In the genomic region with DNA sequence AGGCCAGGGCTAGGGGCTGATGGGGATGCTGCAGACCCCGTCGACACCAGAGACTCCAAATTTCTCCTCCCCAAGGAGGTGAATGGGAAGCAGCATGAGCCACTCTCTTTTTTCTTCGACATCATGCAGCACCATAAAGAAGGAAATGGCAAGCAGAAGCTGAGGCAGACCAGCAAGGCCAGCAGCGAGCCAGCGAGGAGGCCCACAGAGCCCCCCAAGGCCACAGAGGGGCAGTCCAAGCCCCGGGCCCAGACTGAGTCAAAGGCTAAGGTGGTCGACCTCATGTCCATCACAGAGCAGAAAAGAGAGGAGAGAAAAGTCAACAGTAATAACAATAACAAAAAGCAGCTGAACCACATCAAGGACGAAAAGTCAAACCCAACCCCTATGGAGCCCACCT, we compare ENCODE assay signal across 21 cellular contexts.
"Had no signal": no experiment of that assay in that cellular context is flagged by ENCODE, and none has a peak within 500 bp of the region (broad histone marks: within the 10 kb centered on the region; RNA-seq: fewer than 3 reads in every experiment).

No MANE protein-coding gene starts in this region.

- H3K27ac Mint-ChIP-seq: activated CD4-positive, alpha-beta memory T cell treated with anti-CD3 and anti-CD28 coated beads, Interleukin-2, amount 10 ng/mL, durations not matched to agents 7 days and 5 days; activated naive CD8-positive, alpha-beta T cell treated with anti-CD3 and anti-CD28 coated beads, Interleukin-2, amount 50 U/mL, for 24 hours; endodermal cell; type B pancreatic cell had no signal

- H3K4me3 Mint-ChIP-seq: activated CD4-positive, alpha-beta memory T cell treated with anti-CD3 and anti-CD28 coated beads, Interleukin-2, amount 10 ng/mL, durations not matched to agents 7 days and 5 days; activated CD4-positive, alpha-beta T cell treated with anti-CD3 and anti-CD28 coated beads for 36 hours; activated naive CD8-positive, alpha-beta T cell treated with anti-CD3 and anti-CD28 coated beads, Interleukin-2, amount 50 U/mL, for 24 hours; endodermal cell; naive thymus-derived CD4-positive, alpha-beta T cell; type B pancreatic cell had no signal

- FAIRE-seq: bronchial epithelial cell had no signal

- H3K27me3 ChIP-seq: dorsolateral prefrontal cortex, gastroesophageal sphincter, neutrophil, suprapubic skin had no signal

- H3K27ac ChIP-seq: gastroesophageal sphincter, neutrophil, suprapubic skin, VCaP had no signal

- H3K9me3 Mint-ChIP-seq: activated CD4-positive, alpha-beta memory T cell treated with anti-CD3 and anti-CD28 coated beads, Interleukin-2, amount 10 ng/mL, durations not matched to agents 7 days and 5 days; activated naive CD8-positive, alpha-beta T cell treated with anti-CD3 and anti-CD28 coated beads, Interleukin-2, amount 50 U/mL, for 24 hours; endodermal cell; naive thymus-derived CD4-positive, alpha-beta T cell; type B pancreatic cell had no signal

- H3K4me3 ChIP-seq: dorsolateral prefrontal cortex, gastroesophageal sphincter, lung, mucosa of descending colon, suprapubic skin had no signal

- ATAC-seq: activated CD4-positive, alpha-beta T cell treated with anti-CD3 and anti-CD28 coated beads for 36 hours; activated naive CD8-positive, alpha-beta T cell treated with anti-CD3 and anti-CD28 coated beads, Interleukin-2, amount 50 U/mL, for 24 hours; gastroesophageal sphincter; left cardiac atrium; mucosa of descending colon; naive thymus-derived CD4-positive, alpha-beta T cell; SK-N-SH treated with all-trans-retinoic acid at 6 μM for 48 hours had no signal

- H3K9me3 ChIP-seq: gastroesophageal sphincter, mucosa of descending colon, neutrophil, suprapubic skin had no signal

- H3K27me3 Mint-ChIP-seq: activated CD4-positive, alpha-beta memory T cell treated with anti-CD3 and anti-CD28 coated beads, Interleukin-2, amount 10 ng/mL, durations not matched to agents 7 days and 5 days; activated CD4-positive, alpha-beta T cell treated with anti-CD3 and anti-CD28 coated beads for 36 hours; activated naive CD8-positive, alpha-beta T cell treated with anti-CD3 and anti-CD28 coated beads, Interleukin-2, amount 50 U/mL, for 24 hours; naive thymus-derived CD4-positive, alpha-beta T cell; type B pancreatic cell had no signal

- H3K4me1 ChIP-seq: gastroesophageal sphincter, suprapubic skin had no signal

- H3K4me1 Mint-ChIP-seq: activated CD4-positive, alpha-beta memory T cell treated with anti-CD3 and anti-CD28 coated beads, Interleukin-2, amount 10 ng/mL, durations not matched to agents 7 days and 5 days; endodermal cell; naive thymus-derived CD4-positive, alpha-beta T cell had no signal

- DNase-seq: activated CD4-positive, alpha-beta memory T cell treated with anti-CD3 and anti-CD28 coated beads, Interleukin-2, amount 10 ng/mL, durations not matched to agents 7 days and 5 days; activated CD4-positive, alpha-beta T cell treated with anti-CD3 and anti-CD28 coated beads for 36 hours; activated gamma-delta T cell treated with Interleukin-2 at 50 U/mL for 16 hours; activated naive CD8-positive, alpha-beta T cell treated with anti-CD3 and anti-CD28 coated beads, Interleukin-2, amount 50 U/mL, for 24 hours; dorsolateral prefrontal cortex; endodermal cell; left cardiac atrium; mucosa of descending colon; naive thymus-derived CD4-positive, alpha-beta T cell; retina; stimulated activated CD4-positive, alpha-beta T cell treated with anti-CD3 and anti-CD28 coated beads, Interleukin-2, amount 100 ng/mL, for 48 hours; stimulated activated naive CD4-positive, alpha-beta T cell treated with Interleukin-2 at 50 U/mL for 16 hours; T-helper 1 cell had no signal
